10 cellular contexts compared by ENCODE assay signal in the genomic region with DNA sequence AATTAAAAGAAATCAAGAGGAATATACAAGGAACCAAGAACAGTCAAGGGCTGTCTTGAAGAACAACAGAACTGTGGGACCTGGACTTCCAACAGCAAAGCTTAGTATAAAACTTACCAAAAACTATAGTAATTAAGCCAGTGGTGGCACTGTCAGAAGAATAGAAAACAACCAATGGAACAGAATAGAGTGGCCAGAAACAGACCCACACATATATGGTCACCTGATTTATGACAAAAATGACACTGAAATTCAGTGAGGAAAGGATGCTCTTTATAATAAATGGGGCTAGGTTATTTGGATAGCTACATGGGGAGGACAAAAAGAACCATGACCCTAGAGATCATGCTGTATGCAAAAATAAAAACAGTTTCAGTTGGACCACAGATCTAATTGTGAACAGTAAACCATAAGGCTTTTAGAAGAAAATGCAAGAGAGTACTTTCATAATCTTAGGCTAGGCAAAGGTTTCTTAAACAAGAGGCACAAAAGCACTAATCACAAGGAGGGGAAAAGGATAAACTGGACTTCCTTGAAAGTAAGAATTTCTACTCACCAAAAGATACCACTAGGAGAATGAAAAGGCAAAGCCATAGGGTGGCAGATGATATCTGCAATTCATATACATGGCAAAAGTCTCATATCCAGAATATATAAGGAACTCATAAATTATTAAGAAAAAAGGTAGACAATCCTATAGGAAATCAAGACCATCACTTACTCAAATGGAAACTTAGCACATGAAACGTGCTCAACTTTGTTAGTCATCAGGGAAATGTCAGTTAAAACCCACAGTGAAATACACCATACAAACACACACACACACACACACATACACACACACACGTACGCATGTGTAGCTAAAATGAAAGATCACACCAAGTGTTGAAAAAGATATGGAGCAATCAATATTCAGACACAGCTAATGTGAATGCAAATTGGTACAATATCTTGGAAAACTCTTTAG. TPM values are rescaled to one million over a fixed set of nuclear protein-coding genes. Genes with fewer than 3 reads are reported as not detected.
A peak's percentile ranks its signal among the peaks of the same experiment; 100 is the strongest.
DNase-seq lines count a peak whose midpoint lies in the region; ATAC-seq and TF ChIP-seq lines count a peak whose summit lies in the region.
"Had no signal": no experiment of that assay in that cellular context is flagged by ENCODE, and none has a peak within 500 bp of the region (broad histone marks: within the 10 kb centered on the region; RNA-seq: fewer than 3 reads in every experiment).

No MANE protein-coding gene starts in this region.

- H3K9me3 Mint-ChIP-seq in activated naive CD8-positive, alpha-beta T cell treated with anti-CD3 and anti-CD28 coated beads, Interleukin-2, amount 50 U/mL, for 24 hours = no peaks in the 10 kb centered on the region
- no peaks in the 10 kb centered on the region for H3K9me3 Mint-ChIP-seq in endothelial cell (ENCODE audit: unreplicated experiment)
- H3K9me3 Mint-ChIP-seq in naive thymus-derived CD8-positive, alpha-beta T cell = no peaks in the 10 kb centered on the region

- ATAC-seq in GM18867 (IDR thresholded peaks at IDR 0.05; ENCODE audit: unreplicated experiment) (peak; percentile 85), GM21576 (IDR thresholded peaks at IDR 0.05; ENCODE audit: unreplicated experiment) (peak; percentile 86), HG03378 (IDR thresholded peaks at IDR 0.05; ENCODE audit: unreplicated experiment) (peak; percentile 66)
- peak; percentile 60 for ATAC-seq in activated naive CD8-positive, alpha-beta T cell treated with anti-CD3 and anti-CD28 coated beads, Interleukin-2, amount 50 U/mL, for 24 hours
- no peak for ATAC-seq in naive thymus-derived CD8-positive, alpha-beta T cell
- ATAC-seq: Panc1 had no signal

- H3K4me3 Mint-ChIP-seq in activated naive CD8-positive, alpha-beta T cell treated with anti-CD3 and anti-CD28 coated beads, Interleukin-2, amount 50 U/mL, for 24 hours = peak overlapping the region; percentile 7
- H3K4me3 Mint-ChIP-seq in endothelial cell (ENCODE audit: unreplicated experiment) = no peak overlapping the region
- no peak overlapping the region for H3K4me3 Mint-ChIP-seq in naive thymus-derived CD8-positive, alpha-beta T cell

- peaks cover 19% of the 10 kb centered on the region for H3K36me3 Mint-ChIP-seq in activated naive CD8-positive, alpha-beta T cell treated with anti-CD3 and anti-CD28 coated beads, Interleukin-2, amount 50 U/mL, for 24 hours (ENCODE audit: low read depth)
- no peaks in the 10 kb centered on the region for H3K36me3 Mint-ChIP-seq in endothelial cell (ENCODE audit: low read depth, unreplicated experiment)
- H3K36me3 Mint-ChIP-seq in naive thymus-derived CD8-positive, alpha-beta T cell = peaks cover 8 to 14% (median 10%) of the 10 kb centered on the region in 3 donors

- peaks cover 37% of the 10 kb centered on the region for H3K4me1 Mint-ChIP-seq in activated naive CD8-positive, alpha-beta T cell treated with anti-CD3 and anti-CD28 coated beads, Interleukin-2, amount 50 U/mL, for 24 hours
- H3K4me1 Mint-ChIP-seq in endothelial cell (ENCODE audit: unreplicated experiment) = peaks cover 13% of the 10 kb centered on the region
- H3K4me1 Mint-ChIP-seq in naive thymus-derived CD8-positive, alpha-beta T cell = peaks cover 10 to 29% (median 16%) of the 10 kb centered on the region in 4 donors

- DNase-seq in activated naive CD8-positive, alpha-beta T cell treated with anti-CD3 and anti-CD28 coated beads, Interleukin-2, amount 50 U/mL, for 24 hours = peak; percentile 20
- no peak for DNase-seq in NK-92 treated with Interleukin-12 subunit alpha and Interleukin-12 subunit beta, amount 100 ng/mL, for 24 hours (lab: John Stamatoyannopoulos, UW)
- DNase-seq in endothelial cell (ENCODE audit: low spot score) (no peak), NCI-H1105 (lab: John Stamatoyannopoulos, UW) (no peak)
- DNase-seq in naive thymus-derived CD8-positive, alpha-beta T cell = no peak
- DNase-seq: DND-41 had no signal

- peak overlapping the region; percentile 65 for H3K27ac Mint-ChIP-seq in activated naive CD8-positive, alpha-beta T cell treated with anti-CD3 and anti-CD28 coated beads, Interleukin-2, amount 50 U/mL, for 24 hours
- no peak overlapping the region for H3K27ac Mint-ChIP-seq in endothelial cell (ENCODE audit: unreplicated experiment)
- no peak overlapping the region for H3K27ac Mint-ChIP-seq in naive thymus-derived CD8-positive, alpha-beta T cell

- TF ChIP-seq CTCF in endothelial cell (IDR thresholded peaks at IDR 0.05; ENCODE audit: unreplicated experiment) = no peak

- POLR2A ChIA-PET in naive thymus-derived CD8-positive, alpha-beta T cell (lab: Charles Lee) = no interaction called here

- H3K27me3 Mint-ChIP-seq in activated naive CD8-positive, alpha-beta T cell treated with anti-CD3 and anti-CD28 coated beads, Interleukin-2, amount 50 U/mL, for 24 hours = no peaks in the 10 kb centered on the region
- no peaks in the 10 kb centered on the region for H3K27me3 Mint-ChIP-seq in endothelial cell (ENCODE audit: unreplicated experiment)
- no peaks in the 10 kb centered on the region for H3K27me3 Mint-ChIP-seq in naive thymus-derived CD8-positive, alpha-beta T cell

RNA-seq across cellular contexts. Expression of gene HYCC1, which starts 20.8 kb away (rescaled TPM):
- 93.8 TPM for total RNA-seq in endothelial cell (ENCODE audit: unreplicated experiment)
- total RNA-seq in naive thymus-derived CD8-positive, alpha-beta T cell = 10 to 100 TPM; 15.2 to 15.8 TPM
- 10 to 100 TPM in 1 of 3 donors, 1 to 10 TPM in 2; 6.8 to 11.1 (median 8.6) TPM for polyA plus RNA-seq in naive thymus-derived CD8-positive, alpha-beta T cell

Comparison
In these comparisons a context has a peak if more than half of its experiments do, and no peak if none do; other contexts are left out.
1. ATAC-seq: peak in GM18867 (single experiment), GM21576 (single experiment), HG03378 (single experiment) and activated naive CD8-positive, alpha-beta T cell treated with anti-CD3 and anti-CD28 coated beads, Interleukin-2, amount 50 U/mL, for 24 hours (single experiment); none in naive thymus-derived CD8-positive, alpha-beta T cell (0 of 2).